In genomic region chr2:24917731-24918325, GRCh38 we compare ENCODE assay signal across 1 cellular context.
TF ChIP-seq lines count a peak whose summit lies in the region.

No MANE protein-coding gene starts in this region.

TF ChIP-seq in IMR-90, 13 proteins besides CTCF, POLR2A, EP300 and RAD21:
- no peak for TF ChIP-seq MAFK (IDR thresholded peaks at IDR 0.05; ENCODE audit: low read depth, low read length)
- no peak for TF ChIP-seq FOS (IDR thresholded peaks at IDR 0.05; ENCODE audit: low read depth, low read length)
- TF ChIP-seq RCOR1 (IDR thresholded peaks at IDR 0.05; ENCODE audit: insufficient replicate concordance, low read length), result no peak
- TF ChIP-seq RFX5 (IDR thresholded peaks at IDR 0.05; ENCODE audit: low read depth, low read length), result no peak
- TF ChIP-seq, protein P1, sequence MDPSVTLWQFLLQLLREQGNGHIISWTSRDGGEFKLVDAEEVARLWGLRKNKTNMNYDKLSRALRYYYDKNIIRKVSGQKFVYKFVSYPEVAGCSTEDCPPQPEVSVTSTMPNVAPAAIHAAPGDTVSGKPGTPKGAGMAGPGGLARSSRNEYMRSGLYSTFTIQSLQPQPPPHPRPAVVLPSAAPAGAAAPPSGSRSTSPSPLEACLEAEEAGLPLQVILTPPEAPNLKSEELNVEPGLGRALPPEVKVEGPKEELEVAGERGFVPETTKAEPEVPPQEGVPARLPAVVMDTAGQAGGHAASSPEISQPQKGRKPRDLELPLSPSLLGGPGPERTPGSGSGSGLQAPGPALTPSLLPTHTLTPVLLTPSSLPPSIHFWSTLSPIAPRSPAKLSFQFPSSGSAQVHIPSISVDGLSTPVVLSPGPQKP (IDR thresholded peaks at IDR 0.05; ENCODE audit: borderline replicate concordance, low read depth, low read length), result no peak
- no peak for TF ChIP-seq CEBPB (IDR thresholded peaks at IDR 0.05; ENCODE audit: low read depth, low read length)
- TF ChIP-seq MAZ (IDR thresholded peaks at IDR 0.05; ENCODE audit: borderline replicate concordance, low read depth, low read length), result no peak
- no peak for TF ChIP-seq SMC3 (IDR thresholded peaks at IDR 0.05; ENCODE audit: low read depth, low read length)
- TF ChIP-seq, protein P2, sequence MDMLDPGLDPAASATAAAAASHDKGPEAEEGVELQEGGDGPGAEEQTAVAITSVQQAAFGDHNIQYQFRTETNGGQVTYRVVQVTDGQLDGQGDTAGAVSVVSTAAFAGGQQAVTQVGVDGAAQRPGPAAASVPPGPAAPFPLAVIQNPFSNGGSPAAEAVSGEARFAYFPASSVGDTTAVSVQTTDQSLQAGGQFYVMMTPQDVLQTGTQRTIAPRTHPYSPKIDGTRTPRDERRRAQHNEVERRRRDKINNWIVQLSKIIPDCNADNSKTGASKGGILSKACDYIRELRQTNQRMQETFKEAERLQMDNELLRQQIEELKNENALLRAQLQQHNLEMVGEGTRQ (IDR thresholded peaks at IDR 0.05; ENCODE audit: low read depth, low read length), result no peak
- no peak for TF ChIP-seq BHLHE40 (IDR thresholded peaks at IDR 0.05; ENCODE audit: low read depth, low read length)
- TF ChIP-seq CHD1 (IDR thresholded peaks at IDR 0.05; ENCODE audit: low read depth, low read length), result no peak
- TF ChIP-seq MXI1 (IDR thresholded peaks at IDR 0.05; ENCODE audit: borderline replicate concordance, low read depth, low read length), result no peak
- TF ChIP-seq NFE2L2 (IDR thresholded peaks at IDR 0.05; ENCODE audit: low read depth, low read length), result no peak
